Comparison of ENCODE assay signal across 24 cellular contexts in the genomic region with DNA sequence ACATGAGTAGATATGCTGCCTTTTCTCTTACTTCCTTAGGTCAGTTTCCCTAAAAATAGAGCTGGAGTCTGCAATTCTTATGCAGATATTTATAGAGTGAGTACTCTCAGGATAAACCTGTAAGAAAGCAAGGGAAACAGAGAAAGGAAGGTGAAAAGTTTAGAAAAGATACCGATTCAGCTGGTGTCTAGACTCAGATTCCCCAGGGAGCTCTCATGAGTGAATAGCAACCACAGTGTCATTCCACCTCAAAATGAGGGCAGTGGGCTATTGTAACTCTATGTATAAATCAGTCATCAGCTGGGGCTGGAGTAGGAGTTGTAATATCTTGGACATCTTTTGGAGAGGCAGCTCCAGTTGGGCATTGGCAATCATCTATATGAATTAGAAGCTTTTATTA.
DNase-seq lines count a peak whose midpoint lies in the region; ATAC-seq, FAIRE-seq and TF ChIP-seq lines count a peak whose summit lies in the region.
"Had no signal": no experiment of that assay in that cellular context is flagged by ENCODE, and none has a peak within 500 bp of the region (broad histone marks: within the 10 kb centered on the region; RNA-seq: fewer than 3 reads in every experiment).

No MANE protein-coding gene starts in this region.

- no peak overlapping the region for H3K9ac ChIP-seq in GM12878 (ENCODE audit: control insufficient read depth, insufficient read depth, low read length)
- H3K9ac ChIP-seq: GM23248 had no signal

- RAD21 ChIA-PET in GM12878 (lab: Charles Lee; ENCODE audit: unreplicated experiment), result interaction anchor here (1.6 kb wide), 1 partner anchor 11 kb away, joined by 6 read pairs; no protein-coding TSS in a partner anchor

- H2AFZ ChIP-seq in GM12878 (ENCODE audit: control insufficient read depth, low read depth, low read length), result no peak overlapping the region
- H2AFZ ChIP-seq: GM23248, PC-9 had no signal

- WGBS in GM12878 (ENCODE audit: insufficient coverage, insufficient replicate concordance, low lambda C conversion rate, missing lambda C conversion rate), result 0% methylated on average over 1 of the region's 1 CpG
- WGBS in suprapubic skin, result 61% methylated on average over 1 of the region's 1 CpG

- H3K4me2 ChIP-seq in GM12878 (ENCODE audit: control insufficient read depth, insufficient read depth), result no peak overlapping the region
- H3K4me2 ChIP-seq: PC-9 had no signal

- H3K36me3 ChIP-seq in GM12878 (ENCODE audit: control insufficient read depth in 2 of 2, insufficient read depth in 2 of 2, low read length in 1 of 2), result no peaks in the 10 kb centered on the region
- no peaks in the 10 kb centered on the region for H3K36me3 ChIP-seq in suprapubic skin

- no peaks in the 10 kb centered on the region for H4K20me1 ChIP-seq in GM12878 (ENCODE audit: control insufficient read depth, insufficient read depth)

- no peak overlapping the region for H3K27ac ChIP-seq in GM12878 (ENCODE audit: control insufficient read depth, insufficient read depth)
- no peak overlapping the region for H3K27ac ChIP-seq in suprapubic skin
- H3K27ac ChIP-seq: 22Rv1, GM23248, PC-9, RWPE1 had no signal

- intact Hi-C loops in GM12878 (cut with micrococcal nuclease; ENCODE audit: unreplicated experiment), result no loop called here

- no peak for TF ChIP-seq CTCF in GM12878 (IDR thresholded peaks at IDR 0.05 in 2 of 3, conservative IDR thresholded peaks at IDR 0.05 in 1 of 3; ENCODE audit: control insufficient read depth in 2 of 3, extremely low read depth in 1 of 3, insufficient read depth in 1 of 3, low read depth in 3 of 3, low read length in 3 of 3)
- TF ChIP-seq CTCF in suprapubic skin (IDR thresholded peaks at IDR 0.05), result no peak

- SMC1A ChIA-PET in GM12878 (lab: Charles Lee; ENCODE audit: uncharacterized antibody, unreplicated experiment), result interaction anchor here (0.5 to 1.8 kb wide), 6 partner anchors 11 to 279 kb away, joined by 3 to 6 read pairs (median 4); no protein-coding TSS in a partner anchor

- H3K4me3 ChIP-seq in GM12878, result no peak overlapping the region
- H3K4me3 ChIP-seq in suprapubic skin, result no peak overlapping the region
- H3K4me3 ChIP-seq: GM23248, PC-9 had no signal

- H3K4me1 ChIP-seq in GM12878 (ENCODE audit: control insufficient read depth, insufficient read depth, low read length), result no peaks in the 10 kb centered on the region
- H3K4me1 ChIP-seq in suprapubic skin, result no peaks in the 10 kb centered on the region
- H3K4me1 ChIP-seq: Caco-2 had no signal

- in situ Hi-C loops in GM12878 (cut with MboI), result loop anchor here (25.0 kb wide), 1 partner anchor 1632 kb away; no protein-coding TSS in a partner anchor

- CTCF ChIA-PET in GM12878 (lab: Yijun Ruan, JAX), result interaction anchor here (0.7 to 1.4 kb wide), 2 partner anchors 12 to 15 kb away, joined by 3 to 5 read pairs; no protein-coding TSS in a partner anchor

- TF ChIP-seq POLR2A in GM12878 (IDR thresholded peaks at IDR 0.05; ENCODE audit: low read depth, low read length) (no peak), suprapubic skin (IDR thresholded peaks at IDR 0.05) (no peak)

- FAIRE-seq in GM12878 (lab: Jason Lieb, UNC) (no peak), HTR-8/SVneo (lab: Jason Lieb, UNC) (no peak)

- DNase-seq in NCI-H1417 (lab: John Stamatoyannopoulos, UW) (peak in 2 of 3 experiments; percentile 1 to 7), NCI-H1417 treated with DMSO at 0.1 percent for 48 hours (lab: John Stamatoyannopoulos, UW) (no peak), NCI-H2171 (lab: John Stamatoyannopoulos, UW) (peak; percentile 21), GM12878 (ENCODE audit: low read depth, low spot score) (no peak), HTR-8/SVneo (ENCODE audit: insufficient read length, low spot score) (no peak), AG08396 (ENCODE audit: low spot score) (no peak), suprapubic skin (ENCODE audit: low spot score in 2 of 2) (no peak)
- no peak for DNase-seq in activated effector memory CD4-positive, alpha-beta T cell treated with Interleukin-2 at 50 U/mL for 16 hours
- DNase-seq: Caco-2; CD4-positive, alpha-beta T cell; DMS153; GDM1; GM23248; IMR-90; NCI-H1048; NCI-H146; NCI-H2029 treated with DMSO at 0.1 percent for 48 hours; NCI-H2227 treated with DMSO at 0.1 percent for 48 hours; NCI-H510A treated with DMSO at 0.1 percent for 48 hours; PC-9; SIG-M5; T-helper 1 cell had no signal

- no peaks in the 10 kb centered on the region for H3K79me2 ChIP-seq in GM12878 (ENCODE audit: control insufficient read depth, insufficient read depth, low read length)

- no peaks in the 10 kb centered on the region for H3K27me3 ChIP-seq in GM12878 (replicated peaks in 1 of 2; ENCODE audit: control insufficient read depth in 2 of 2, insufficient read depth in 2 of 2, low read length in 1 of 2)
- no peaks in the 10 kb centered on the region for H3K27me3 ChIP-seq in suprapubic skin

- POLR2A ChIA-PET in GM12878 (lab: Charles Lee), result no interaction called here

- TF ChIP-seq EP300 in GM12878 (IDR thresholded peaks at IDR 0.05; ENCODE audit: borderline replicate concordance in 1 of 2, control insufficient read depth in 1 of 2, low read depth in 2 of 2, low read length in 2 of 2), result no peak
- TF ChIP-seq EP300 in suprapubic skin (IDR thresholded peaks at IDR 0.05), result no peak

- no TSS peak for BruUV-seq in GM12878 (replicated peaks; lab: Mats Ljungman, UMichigan)

- ATAC-seq in GM12878, result peak; percentile 38; the same call in 2 of the 3 replicates

- H3K9me3 ChIP-seq in GM12878 (replicated peaks; ENCODE audit: control insufficient read depth, insufficient read depth, low read length) (no peaks in the 10 kb centered on the region), suprapubic skin (no peaks in the 10 kb centered on the region)
- H3K9me3 ChIP-seq: Caco-2 had no signal

- TF ChIP-seq RAD21 in GM12878 (IDR thresholded peaks at IDR 0.05; ENCODE audit: insufficient read depth, low read depth, low read length), result no peak

TF ChIP-seq in GM12878, 131 proteins besides CTCF, POLR2A, EP300 and RAD21:
- TF ChIP-seq ZNF274 (IDR thresholded peaks at IDR 0.05; ENCODE audit: insufficient read depth, insufficient read length) (no peak), MEF2B (IDR thresholded peaks at IDR 0.05; ENCODE audit: partially characterized antibody, poor library complexity, severe bottlenecking) (peak; percentile 76), TCF12 (IDR thresholded peaks at IDR 0.05; ENCODE audit: low read depth, low read length) (no peak), MYC (IDR thresholded peaks at IDR 0.05; ENCODE audit: insufficient read depth, insufficient read length, insufficient replicate concordance, low read length, severe bottlenecking) (no peak), EZH2 (IDR thresholded peaks at IDR 0.05; ENCODE audit: borderline replicate concordance, control insufficient read depth, low read depth, low read length) (no peak), SUZ12 (IDR thresholded peaks at IDR 0.05; ENCODE audit: unreplicated experiment) (no peak), POU2F2 (IDR thresholded peaks at IDR 0.05; ENCODE audit: borderline replicate concordance, low read depth, low read length) (no peak), PML (IDR thresholded peaks at IDR 0.05; ENCODE audit: low read length) (no peak)
- TF ChIP-seq, protein P1, sequence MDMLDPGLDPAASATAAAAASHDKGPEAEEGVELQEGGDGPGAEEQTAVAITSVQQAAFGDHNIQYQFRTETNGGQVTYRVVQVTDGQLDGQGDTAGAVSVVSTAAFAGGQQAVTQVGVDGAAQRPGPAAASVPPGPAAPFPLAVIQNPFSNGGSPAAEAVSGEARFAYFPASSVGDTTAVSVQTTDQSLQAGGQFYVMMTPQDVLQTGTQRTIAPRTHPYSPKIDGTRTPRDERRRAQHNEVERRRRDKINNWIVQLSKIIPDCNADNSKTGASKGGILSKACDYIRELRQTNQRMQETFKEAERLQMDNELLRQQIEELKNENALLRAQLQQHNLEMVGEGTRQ (IDR thresholded peaks at IDR 0.05; ENCODE audit: borderline replicate concordance, low read depth, low read length), result no peak
- TF ChIP-seq, protein P2, sequence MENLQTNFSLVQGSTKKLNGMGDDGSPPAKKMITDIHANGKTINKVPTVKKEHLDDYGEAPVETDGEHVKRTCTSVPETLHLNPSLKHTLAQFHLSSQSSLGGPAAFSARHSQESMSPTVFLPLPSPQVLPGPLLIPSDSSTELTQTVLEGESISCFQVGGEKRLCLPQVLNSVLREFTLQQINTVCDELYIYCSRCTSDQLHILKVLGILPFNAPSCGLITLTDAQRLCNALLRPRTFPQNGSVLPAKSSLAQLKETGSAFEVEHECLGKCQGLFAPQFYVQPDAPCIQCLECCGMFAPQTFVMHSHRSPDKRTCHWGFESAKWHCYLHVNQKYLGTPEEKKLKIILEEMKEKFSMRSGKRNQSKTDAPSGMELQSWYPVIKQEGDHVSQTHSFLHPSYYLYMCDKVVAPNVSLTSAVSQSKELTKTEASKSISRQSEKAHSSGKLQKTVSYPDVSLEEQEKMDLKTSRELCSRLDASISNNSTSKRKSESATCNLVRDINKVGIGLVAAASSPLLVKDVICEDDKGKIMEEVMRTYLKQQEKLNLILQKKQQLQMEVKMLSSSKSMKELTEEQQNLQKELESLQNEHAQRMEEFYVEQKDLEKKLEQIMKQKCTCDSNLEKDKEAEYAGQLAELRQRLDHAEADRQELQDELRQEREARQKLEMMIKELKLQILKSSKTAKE (IDR thresholded peaks at IDR 0.05; ENCODE audit: low read depth, poor library complexity, severe bottlenecking), result peak; percentile 66
TF ChIP-seq in GM12878: peak in this region for 2.

Comparison
In these comparisons a context has a peak if more than half of its experiments do, and no peak if none do; other contexts are left out.
1. DNase-seq: peak in NCI-H1417 (2 of 3) and NCI-H2171 (single experiment); none in NCI-H1417 treated with DMSO at 0.1 percent for 48 hours (single experiment), GM12878 (single experiment), HTR-8/SVneo (single experiment), AG08396 (single experiment), suprapubic skin (0 of 2) and activated effector memory CD4-positive, alpha-beta T cell treated with Interleukin-2 at 50 U/mL for 16 hours (single experiment).